ENCODE assay signal across 11 cellular contexts in genomic region chr11:119691020-119691666, GRCh38. TPM values are rescaled to one million over a fixed set of nuclear protein-coding genes. Genes with fewer than 3 reads are reported as not detected.
DNase-seq lines count a peak whose midpoint lies in the region; FAIRE-seq and TF ChIP-seq lines count a peak whose summit lies in the region.
"Had no signal": no experiment of that assay in that cellular context is flagged by ENCODE, and none has a peak within 500 bp of the region (broad histone marks: within the 10 kb centered on the region; RNA-seq: fewer than 3 reads in every experiment).

No MANE protein-coding gene starts in this region.

- FAIRE-seq in astrocyte (lab: Jason Lieb, UNC), result no peak

- H3K36me3 ChIP-seq in astrocyte (ENCODE audit: insufficient read depth, low read length) (no peaks in the 10 kb centered on the region), transverse colon (no peaks in the 10 kb centered on the region)

- H3K36me3 Mint-ChIP-seq in astrocyte (ENCODE audit: low read depth, unreplicated experiment), result peaks cover 4% of the 10 kb centered on the region
- H3K36me3 Mint-ChIP-seq: naive B cell had no signal

- H3K27me3 Mint-ChIP-seq in astrocyte (ENCODE audit: low read depth, unreplicated experiment), result peaks cover 42% of the 10 kb centered on the region

- H3K27me3 ChIP-seq in astrocyte (ENCODE audit: insufficient read depth, low read length), result no peaks in the 10 kb centered on the region
- no peaks in the 10 kb centered on the region for H3K27me3 ChIP-seq in transverse colon

- peak overlapping the region; percentile 20 for H3K4me3 Mint-ChIP-seq in astrocyte (ENCODE audit: unreplicated experiment)
- H3K4me3 Mint-ChIP-seq: naive B cell had no signal

- peaks cover 47% of the 10 kb centered on the region for H4K20me1 ChIP-seq in astrocyte (ENCODE audit: insufficient read depth, low read length)

- CTCF ChIA-PET in HEK293T (lab: Yijun Ruan, JAX), result interaction anchor here (0.6 to 1.0 kb wide), 2 partner anchors 20 to 30 kb away, joined by 4 to 5 read pairs; no protein-coding TSS in a partner anchor

- no peaks in the 10 kb centered on the region for H3K9me3 Mint-ChIP-seq in astrocyte (ENCODE audit: unreplicated experiment)
- H3K9me3 Mint-ChIP-seq: naive B cell had no signal

- peaks cover 15% of the 10 kb centered on the region for H3K4me1 Mint-ChIP-seq in astrocyte (ENCODE audit: low read depth, unreplicated experiment)

- TF ChIP-seq POLR2A in transverse colon (IDR thresholded peaks at IDR 0.05), result no peak

- H3K27ac ChIP-seq in astrocyte (ENCODE audit: low read depth, low read length) (no peak overlapping the region), transverse colon (no peak overlapping the region)

- peaks cover 6% of the 10 kb centered on the region for H3K4me1 ChIP-seq in astrocyte (ENCODE audit: insufficient read depth, low read length)
- peaks cover 0 to 10% (median 8%) of the 10 kb centered on the region in 4 donors for H3K4me1 ChIP-seq in transverse colon

- H3K79me2 ChIP-seq in astrocyte (ENCODE audit: insufficient read depth, low read length), result no peaks in the 10 kb centered on the region

- no peak overlapping the region for H3K4me2 ChIP-seq in astrocyte (ENCODE audit: low read length)

- TF ChIP-seq CTCF in astrocyte (IDR thresholded peaks at IDR 0.05; ENCODE audit: insufficient read depth, low read depth, low read length) (no peak), transverse colon (IDR thresholded peaks at IDR 0.05) (no peak)

- peak; percentile 59 for DNase-seq in activated CD8-positive, alpha-beta memory T cell treated with anti-CD3 and anti-CD28 coated beads, Interleukin-2, amount 50 U/mL, for 48 hours
- no peak for DNase-seq in activated CD8-positive, alpha-beta memory T cell treated with anti-CD3 and anti-CD28 coated beads, Interleukin-2, amount 50 U/mL, for 4 hours
- DNase-seq in NOMO-1 treated with dmso at 0.1 percent for 144 hours (lab: John Stamatoyannopoulos, UW; ENCODE audit: unreplicated experiment) (peak; percentile 30), astrocyte (ENCODE audit: low read depth) (no peak), transverse colon (no peak), G401 (ENCODE audit: low spot score) (no peak), HEK293T (ENCODE audit: extremely low spot score) (no peak)
- peak; percentile 16 for DNase-seq in stimulated activated CD8-positive, alpha-beta memory T cell treated with anti-CD3 and anti-CD28 coated beads, Interleukin-4, amount 100 ng/mL, for 24 hours (ENCODE audit: low read depth)
- DNase-seq: foreskin fibroblast, naive B cell, NCI-H82 had no signal

- WGBS in transverse colon (ENCODE audit: low coverage in 1 of 2), 2 donors, result 73% methylated on average over 9 of the region's 9 CpGs; no CpG with 5 or more reads in 1 of the 2 donors

- no peak for TF ChIP-seq EP300 in transverse colon (IDR thresholded peaks at IDR 0.05; ENCODE audit: low read depth)

- POLR2A ChIA-PET in HEK293T (lab: Yijun Ruan, JAX), result no interaction called here

- H3K4me3 ChIP-seq in astrocyte (ENCODE audit: insufficient read depth, low read depth, low read length), result no peak overlapping the region
- no peak overlapping the region for H3K4me3 ChIP-seq in transverse colon

- H3K9ac ChIP-seq in astrocyte (ENCODE audit: low read length), result no peak overlapping the region

- in situ Hi-C loops in transverse colon (cut with MboI; ENCODE audit: low pct_ligation_motif_present in 1 of 4, low pct_unique_long_range_greater_than_20kb in 1 of 4, low sequenced_read_pairs in 3 of 4) (no loop called here), G401 (cut with HindIII; ENCODE audit: low sequenced_read_pairs) (no loop called here)

- no peaks in the 10 kb centered on the region for H3K9me3 ChIP-seq in astrocyte (ENCODE audit: insufficient read depth, low read depth, low read length)
- no peaks in the 10 kb centered on the region for H3K9me3 ChIP-seq in transverse colon

- H3K27ac Mint-ChIP-seq in astrocyte (ENCODE audit: unreplicated experiment), result no peak overlapping the region

- no peak overlapping the region for H2AFZ ChIP-seq in astrocyte (ENCODE audit: low read depth, low read length)

- intact Hi-C loops in transverse colon (cut with DNase I; ENCODE audit: low total_unique reads), result no loop called here

TF ChIP-seq in HEK293T, 16 proteins besides CTCF, POLR2A, EP300 and RAD21:
- TF ChIP-seq HDGF (IDR thresholded peaks at IDR 0.05; ENCODE audit: borderline replicate concordance) (no peak), CTBP1 (IDR thresholded peaks at IDR 0.05; ENCODE audit: borderline replicate concordance) (no peak), TARDBP (IDR thresholded peaks at IDR 0.05) (no peak), SP1 (IDR thresholded peaks at IDR 0.05) (no peak), FOXM1 (IDR thresholded peaks at IDR 0.05; ENCODE audit: borderline replicate concordance) (no peak), NFRKB (IDR thresholded peaks at IDR 0.05) (no peak), LEF1 (IDR thresholded peaks at IDR 0.05; ENCODE audit: borderline replicate concordance) (no peak)

RNA-seq across cellular contexts. Expression of gene NECTIN1, which starts 37.9 kb away (rescaled TPM):
- total RNA-seq in astrocyte (16.9 and 17.7 TPM in 2 replicates), transverse colon (10 to 100 TPM; 11.0 to 71.2 (median 12.6) TPM)
- 2.3 and 3.6 TPM in 2 replicates for total RNA-seq in G401 (2014; rRNA removed; shearing (Covaris generic))

Comparison
In these comparisons a context has a peak if more than half of its experiments do, and no peak if none do; other contexts are left out.
1. DNase-seq: peak in activated CD8-positive, alpha-beta memory T cell treated with anti-CD3 and anti-CD28 coated beads, Interleukin-2, amount 50 U/mL, for 48 hours (single experiment), NOMO-1 treated with dmso at 0.1 percent for 144 hours (single experiment) and stimulated activated CD8-positive, alpha-beta memory T cell treated with anti-CD3 and anti-CD28 coated beads, Interleukin-4, amount 100 ng/mL, for 24 hours (single experiment); none in activated CD8-positive, alpha-beta memory T cell treated with anti-CD3 and anti-CD28 coated beads, Interleukin-2, amount 50 U/mL, for 4 hours (single experiment), astrocyte (single experiment), transverse colon (single experiment), G401 (single experiment) and HEK293T (single experiment).